Comparison of ENCODE assay signal across 25 cellular contexts in the genomic region with DNA sequence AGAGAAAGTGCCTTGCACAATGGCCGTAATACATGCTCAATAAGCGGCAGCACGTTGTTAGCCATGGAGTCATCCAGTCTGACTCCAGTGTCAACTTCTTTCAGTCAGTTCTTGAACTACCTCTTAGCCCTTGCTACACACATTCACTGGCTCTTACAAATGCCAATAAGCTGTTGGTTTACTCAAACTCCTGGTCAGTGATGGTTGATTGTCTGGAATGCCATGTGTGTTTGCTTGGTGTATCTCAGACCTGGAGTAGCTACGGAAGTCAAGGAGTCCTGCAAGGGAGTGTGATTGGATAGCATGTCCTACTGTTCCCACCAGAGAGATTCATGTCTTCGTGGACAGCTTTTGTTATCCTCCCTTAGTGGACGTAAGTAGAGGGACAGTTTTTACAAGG.
"Had no signal": no experiment of that assay in that cellular context is flagged by ENCODE, and none has a peak within 500 bp of the region (broad histone marks: within the 10 kb centered on the region; RNA-seq: fewer than 3 reads in every experiment).

No MANE protein-coding gene starts in this region.

- H3K27ac ChIP-seq: ascending aorta, cardiac muscle cell had no signal

- ATAC-seq: activated CD8-positive, alpha-beta memory T cell treated with anti-CD3 and anti-CD28 coated beads, Interleukin-2, amount 10 ng/mL, durations not matched to agents 7 days and 5 days; activated naive CD4-positive, alpha-beta T cell treated with anti-CD3 and anti-CD28 coated beads, Interleukin-2, amount 50 U/mL, for 72 hours; activated naive CD8-positive, alpha-beta T cell treated with anti-CD3 and anti-CD28 coated beads, Interleukin-2, amount 50 U/mL, for 24 hours; PC-3 had no signal

- H3K36me3 Mint-ChIP-seq: activated CD8-positive, alpha-beta memory T cell treated with anti-CD3 and anti-CD28 coated beads, Interleukin-2, amount 10 ng/mL, durations not matched to agents 7 days and 5 days; activated naive CD4-positive, alpha-beta T cell treated with anti-CD3 and anti-CD28 coated beads, Interleukin-2, amount 50 U/mL, for 72 hours; brain had no signal

- H3K4me1 Mint-ChIP-seq: activated CD4-positive, alpha-beta T cell treated with anti-CD3 and anti-CD28 coated beads, Interleukin-2, amount 10 ng/mL, durations not matched to agents 24 days and 14 days; activated CD8-positive, alpha-beta memory T cell treated with anti-CD3 and anti-CD28 coated beads, Interleukin-2, amount 10 ng/mL, durations not matched to agents 7 days and 5 days; activated naive CD8-positive, alpha-beta T cell treated with anti-CD3 and anti-CD28 coated beads, Interleukin-2, amount 50 U/mL, for 24 hours; brain had no signal

- DNase-seq: activated B cell treated with CpG ODN at 0.5 μM for 24 hours; activated CD4-positive, alpha-beta T cell treated with anti-CD3 and anti-CD28 coated beads for 1 hour; activated CD4-positive, alpha-beta T cell treated with anti-CD3 and anti-CD28 coated beads, Interleukin-2, amount 10 ng/mL, durations not matched to agents 24 days and 14 days; activated CD4-positive, alpha-beta T cell treated with anti-CD3 and anti-CD28 coated beads, Interleukin-2, amount 50 U/mL, for 48 hours; activated CD8-positive, alpha-beta memory T cell treated with anti-CD3 and anti-CD28 coated beads, Interleukin-2, amount 10 ng/mL, durations not matched to agents 7 days and 5 days; activated effector memory CD4-positive, alpha-beta T cell treated with Interleukin-2 at 50 U/mL for 16 hours; activated naive CD4-positive, alpha-beta T cell treated with Interleukin-2 at 50 U/mL for 16 hours; activated naive CD8-positive, alpha-beta T cell treated with anti-CD3 and anti-CD28 coated beads, Interleukin-2, amount 50 U/mL, for 24 hours; activated T-cell treated with anti-CD3 and anti-CD28 coated beads, Interleukin-2, amount 50 U/mL, for 24 hours; amniotic stem cell; MM.1S; NCI-H1105 treated with DMSO at 0.1 percent for 48 hours; NCI-H1436 treated with DMSO at 0.1 percent for 48 hours; NCI-H187; NCI-H2081; NCI-H510A treated with DMSO at 0.1 percent for 48 hours; NCI-H69; PC-3; SHP77 treated with DMSO at 0.1 percent for 48 hours had no signal

- H3K4me3 ChIP-seq: ascending aorta, cardiac muscle cell had no signal

- H3K9me3 Mint-ChIP-seq: activated CD4-positive, alpha-beta T cell treated with anti-CD3 and anti-CD28 coated beads, Interleukin-2, amount 10 ng/mL, durations not matched to agents 24 days and 14 days; activated naive CD4-positive, alpha-beta T cell treated with anti-CD3 and anti-CD28 coated beads, Interleukin-2, amount 50 U/mL, for 72 hours; activated naive CD8-positive, alpha-beta T cell treated with anti-CD3 and anti-CD28 coated beads, Interleukin-2, amount 50 U/mL, for 24 hours; activated T-cell treated with anti-CD3 and anti-CD28 coated beads, Interleukin-2, amount 50 U/mL, for 24 hours; activated T-helper 1 cell treated with anti-CD3 and anti-CD28 coated beads, Interleukin-12 subunit alpha, Interleukin-12 subunit beta, Interleukin-2, Interleukin-4 antibody, amounts not matched to agents 30 ng/mL and 10 ng/mL and 1 ng/mL, durations not matched to agents 14 hours and 24 hours and 36 hours; T-helper 1 cell treated with Interleukin-12 subunit alpha and Interleukin-12 subunit beta and Interleukin-4 antibody, amounts not matched to agents 30 μg/mL and 1 μg/mL, for 36 hours had no signal

- H3K36me3 ChIP-seq: ascending aorta, cardiac muscle cell had no signal

- H3K4me1 ChIP-seq: ascending aorta had no signal

- H3K27ac Mint-ChIP-seq: activated B cell treated with CpG ODN at 0.5 μM for 24 hours; activated CD4-positive, alpha-beta T cell treated with anti-CD3 and anti-CD28 coated beads, Interleukin-2, amount 10 ng/mL, durations not matched to agents 24 days and 14 days; activated CD8-positive, alpha-beta memory T cell treated with anti-CD3 and anti-CD28 coated beads, Interleukin-2, amount 10 ng/mL, durations not matched to agents 7 days and 5 days; activated naive CD4-positive, alpha-beta T cell treated with anti-CD3 and anti-CD28 coated beads, Interleukin-2, amount 50 U/mL, for 72 hours; activated naive CD8-positive, alpha-beta T cell treated with anti-CD3 and anti-CD28 coated beads, Interleukin-2, amount 50 U/mL, for 24 hours; activated T-cell treated with anti-CD3 and anti-CD28 coated beads, Interleukin-2, amount 50 U/mL, for 24 hours; activated T-helper 1 cell treated with anti-CD3 and anti-CD28 coated beads, Interleukin-12 subunit alpha, Interleukin-12 subunit beta, Interleukin-2, Interleukin-4 antibody, amounts not matched to agents 30 ng/mL and 10 ng/mL and 1 ng/mL, durations not matched to agents 14 hours and 24 hours and 36 hours; brain; T-helper 1 cell treated with Interleukin-12 subunit alpha and Interleukin-12 subunit beta and Interleukin-4 antibody, amounts not matched to agents 30 μg/mL and 1 μg/mL, for 36 hours had no signal

- H3K4me3 Mint-ChIP-seq: activated B cell treated with CpG ODN at 0.5 μM for 24 hours; activated CD4-positive, alpha-beta T cell treated with anti-CD3 and anti-CD28 coated beads, Interleukin-2, amount 10 ng/mL, durations not matched to agents 24 days and 14 days; activated CD8-positive, alpha-beta memory T cell treated with anti-CD3 and anti-CD28 coated beads, Interleukin-2, amount 10 ng/mL, durations not matched to agents 7 days and 5 days; activated naive CD8-positive, alpha-beta T cell treated with anti-CD3 and anti-CD28 coated beads, Interleukin-2, amount 50 U/mL, for 24 hours; activated T-cell treated with anti-CD3 and anti-CD28 coated beads, Interleukin-2, amount 50 U/mL, for 24 hours; activated T-helper 1 cell treated with anti-CD3 and anti-CD28 coated beads, Interleukin-12 subunit alpha, Interleukin-12 subunit beta, Interleukin-2, Interleukin-4 antibody, amounts not matched to agents 30 ng/mL and 10 ng/mL and 1 ng/mL, durations not matched to agents 14 hours and 24 hours and 36 hours; brain; T-helper 1 cell treated with Interleukin-12 subunit alpha and Interleukin-12 subunit beta and Interleukin-4 antibody, amounts not matched to agents 30 μg/mL and 1 μg/mL, for 36 hours had no signal

- H3K27me3 Mint-ChIP-seq: activated B cell treated with CpG ODN at 0.5 μM for 24 hours; activated naive CD8-positive, alpha-beta T cell treated with anti-CD3 and anti-CD28 coated beads, Interleukin-2, amount 50 U/mL, for 24 hours had no signal

- H3K27me3 ChIP-seq: ascending aorta, cardiac muscle cell had no signal

- H3K9me3 ChIP-seq: ascending aorta had no signal
